Comparison of ENCODE assay signal across 1 cellular context in genomic region chr21:31397939-31398338, GRCh38.
TF ChIP-seq lines count a peak whose summit lies in the region.

No MANE protein-coding gene starts in this region.

TF ChIP-seq in GM12878, 131 proteins besides CTCF, POLR2A, EP300 and RAD21:
- 0 out of 2 replicates have a peak, but pooled peaks have one; percentile 25 for TF ChIP-seq ATF7 (IDR thresholded peaks at IDR 0.05; ENCODE audit: low read depth)
- no peak for TF ChIP-seq SUPT20H (IDR thresholded peaks at IDR 0.05; ENCODE audit: borderline replicate concordance, control insufficient read depth, low read depth, low read length)
- TF ChIP-seq, protein P1, sequence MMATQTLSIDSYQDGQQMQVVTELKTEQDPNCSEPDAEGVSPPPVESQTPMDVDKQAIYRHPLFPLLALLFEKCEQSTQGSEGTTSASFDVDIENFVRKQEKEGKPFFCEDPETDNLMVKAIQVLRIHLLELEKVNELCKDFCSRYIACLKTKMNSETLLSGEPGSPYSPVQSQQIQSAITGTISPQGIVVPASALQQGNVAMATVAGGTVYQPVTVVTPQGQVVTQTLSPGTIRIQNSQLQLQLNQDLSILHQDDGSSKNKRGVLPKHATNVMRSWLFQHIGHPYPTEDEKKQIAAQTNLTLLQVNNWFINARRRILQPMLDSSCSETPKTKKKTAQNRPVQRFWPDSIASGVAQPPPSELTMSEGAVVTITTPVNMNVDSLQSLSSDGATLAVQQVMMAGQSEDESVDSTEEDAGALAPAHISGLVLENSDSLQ (IDR thresholded peaks at IDR 0.05): peak; percentile 58; the same call in 1 of the 2 replicates
- TF ChIP-seq ZNF384 (IDR thresholded peaks at IDR 0.05; ENCODE audit: borderline replicate concordance, low read depth, low read length): peak; percentile 85
